Comparison of ENCODE assay signal across 17 cellular contexts in the genomic region with DNA sequence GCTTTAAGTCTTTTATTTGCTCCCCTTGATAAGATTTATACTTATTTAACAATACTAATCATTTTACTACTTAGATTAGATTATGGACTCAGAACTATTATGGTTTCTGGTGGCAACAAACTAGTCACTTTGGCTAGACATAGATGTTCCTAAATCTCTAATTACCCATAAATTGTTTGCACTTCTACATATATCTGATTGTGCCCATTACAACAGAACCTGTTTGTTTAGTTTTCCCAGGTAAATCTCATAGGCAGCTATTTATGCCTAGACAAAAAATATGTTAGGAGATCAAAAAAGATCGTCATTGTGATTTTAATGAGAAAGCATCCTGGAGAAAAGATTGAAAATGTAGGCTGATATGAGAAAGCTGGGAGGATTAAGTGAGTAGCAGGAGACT. TPM values are rescaled to one million over a fixed set of nuclear protein-coding genes. Genes with fewer than 3 reads are reported as not detected.
A peak's percentile ranks its signal among the peaks of the same experiment; 100 is the strongest.
DNase-seq lines count a peak whose midpoint lies in the region; ATAC-seq and TF ChIP-seq lines count a peak whose summit lies in the region.
"Had no signal": no experiment of that assay in that cellular context is flagged by ENCODE, and none has a peak within 500 bp of the region (broad histone marks: within the 10 kb centered on the region; RNA-seq: fewer than 3 reads in every experiment).

No MANE protein-coding gene starts in this region.

- no peaks in the 10 kb centered on the region for H3K9me2 ChIP-seq in PC-9 (ENCODE audit: insufficient read depth)

- intact Hi-C loops in mammary epithelial cell (cut with micrococcal nuclease): no loop called here
- intact Hi-C loops in PC-9 (cut with micrococcal nuclease; ENCODE audit: unreplicated experiment): no loop called here
- intact Hi-C loops in gastrocnemius medialis (cut with DNase I; ENCODE audit: low total_unique reads): loop anchor here (2.0 to 5.0 kb wide), 2 partner anchors 97 to 113 kb away; partner anchors contain the start of genes FMC1 and LUC7L2

- no peak overlapping the region for H2BK5ac ChIP-seq in neuronal stem cell (ENCODE audit: low read length)

- ATAC-seq in gastrocnemius medialis: no peak
- ATAC-seq: CD8-positive, alpha-beta T cell; GM23338; HCT116 had no signal

- H3K79me2 ChIP-seq in mammary epithelial cell (ENCODE audit: insufficient read depth, low read length) (no peaks in the 10 kb centered on the region), PC-9 (ENCODE audit: low read depth) (peaks cover 9% of the 10 kb centered on the region; the same call in 1 of the 2 replicates)

- no peak overlapping the region for H3K4me3 ChIP-seq in mammary epithelial cell (replicated peaks in 1 of 3; ENCODE audit: insufficient read depth in 1 of 3, low read depth in 2 of 3, low read length in 3 of 3)
- H3K4me3 ChIP-seq in PC-9: no peak overlapping the region
- no peak overlapping the region for H3K4me3 ChIP-seq in gastrocnemius medialis
- H3K4me3 ChIP-seq in neuronal stem cell (ENCODE audit: low read length in 2 of 2): no peak overlapping the region
- H3K4me3 ChIP-seq: GM23338 had no signal

- H3K4me1 ChIP-seq in mammary epithelial cell (ENCODE audit: insufficient read depth, low read length) (peaks cover 16% of the 10 kb centered on the region), PC-9 (replicated peaks; ENCODE audit: insufficient read depth) (peaks cover 39% of the 10 kb centered on the region), gastrocnemius medialis (peaks cover 37 to 41% of the 10 kb centered on the region in 2 donors), neuronal stem cell (ENCODE audit: control insufficient read depth in 2 of 2, insufficient read depth in 1 of 2, low read depth in 1 of 2, low read length in 2 of 2) (no peaks in the 10 kb centered on the region)

- H3K23ac ChIP-seq in neuronal stem cell (ENCODE audit: low read depth, low read length, poor library complexity): no peak overlapping the region

- H2AFZ ChIP-seq in mammary epithelial cell (ENCODE audit: low read depth, low read length) (no peak overlapping the region), PC-9 (no peak overlapping the region), neuronal stem cell (ENCODE audit: low read length) (no peak overlapping the region)
- H2AFZ ChIP-seq: GM23338 had no signal

- no peak overlapping the region for H3K18ac ChIP-seq in neuronal stem cell (ENCODE audit: low read length)

- no peaks in the 10 kb centered on the region for H4K20me1 ChIP-seq in mammary epithelial cell (ENCODE audit: insufficient read depth, low read length)
- H4K20me1 ChIP-seq in PC-9 (ENCODE audit: insufficient read depth): peaks cover 13% of the 10 kb centered on the region; the same call in 1 of the 2 replicates

- no peaks in the 10 kb centered on the region for H3K9me3 ChIP-seq in mammary epithelial cell (replicated peaks; ENCODE audit: insufficient read depth, low read length)
- H3K9me3 ChIP-seq in PC-9 (ENCODE audit: insufficient read depth, low read depth): no peaks in the 10 kb centered on the region
- H3K9me3 ChIP-seq in gastrocnemius medialis: no peaks in the 10 kb centered on the region
- H3K9me3 ChIP-seq in neuronal stem cell (replicated peaks in 1 of 2; ENCODE audit: control insufficient read depth in 2 of 2, insufficient read depth in 1 of 2, low read depth in 1 of 2, low read length in 2 of 2): no peaks in the 10 kb centered on the region

- peaks cover 21% of the 10 kb centered on the region for H3K36me3 Mint-ChIP-seq in HFFc6 (ENCODE audit: low read depth)

- 100% methylated on average over 1 of the region's 1 CpG for WGBS in mammary epithelial cell (ENCODE audit: low coverage, missing lambda C conversion rate)
- no CpG with 5 or more reads among the region's 1 CpG for WGBS in neuronal stem cell (ENCODE audit: extremely low coverage in 2 of 2, insufficient read length in 2 of 2, insufficient replicate concordance in 1 of 2), 2 donors

- no peak overlapping the region for H2BK12ac ChIP-seq in neuronal stem cell (ENCODE audit: low read length)

- H2BK120ac ChIP-seq in neuronal stem cell (ENCODE audit: low read depth, low read length): no peak overlapping the region

- H3K36me3 ChIP-seq in mammary epithelial cell (ENCODE audit: insufficient read depth, low read length) (peaks cover 1% of the 10 kb centered on the region), PC-9 (ENCODE audit: low read depth) (peaks cover 26% of the 10 kb centered on the region), gastrocnemius medialis (peaks cover 0 to 25% of the 10 kb centered on the region in 2 donors), neuronal stem cell (replicated peaks in 1 of 2; ENCODE audit: control insufficient read depth in 2 of 2, insufficient read depth in 2 of 2, low read length in 2 of 2) (peaks cover 14 to 95% of the 10 kb centered on the region in 2 donors)

- DNase-seq in T47D (ENCODE audit: low read depth in 1 of 2, low spot score in 1 of 2) (peak; percentile 18 to 45), mammary epithelial cell (no peak), HFFc6 (no peak), PC-9 (peak in 1 of 2 experiments; percentile 61), gastrocnemius medialis (no peak), NCI-H2196 treated with DMSO at 0.1 percent for 48 hours (lab: John Stamatoyannopoulos, UW; ENCODE audit: unreplicated experiment) (no peak), neuronal stem cell (ENCODE audit: low spot score) (no peak), cerebellum (ENCODE audit: low spot score) (no peak)
- DNase-seq: C1 segment of cervical spinal cord; CD4-positive, CD25-positive, alpha-beta regulatory T cell; CD8-positive, alpha-beta T cell; DMS 273 treated with DMSO at 0.1 percent for 48 hours; DMS79 treated with DMSO at 0.1 percent for 48 hours; GF-D8; H9 had no signal

- no peak overlapping the region for H3K4ac ChIP-seq in neuronal stem cell (ENCODE audit: low read length)

- no peaks in the 10 kb centered on the region for H3K79me1 ChIP-seq in neuronal stem cell (ENCODE audit: low read depth, low read length)

- peaks cover 24% of the 10 kb centered on the region for H3F3A ChIP-seq in PC-9 (ENCODE audit: insufficient read depth, low read depth)

- no peak overlapping the region for H3K27ac ChIP-seq in mammary epithelial cell (ENCODE audit: insufficient read depth, low read depth, low read length)
- H3K27ac ChIP-seq in PC-9: no peak overlapping the region
- peak overlapping the region; percentile 80 to 89 (median 83) for H3K27ac ChIP-seq in gastrocnemius medialis
- no peak overlapping the region for H3K27ac ChIP-seq in neuronal stem cell (replicated peaks; ENCODE audit: low read length)

- no peak overlapping the region for H2AK5ac ChIP-seq in neuronal stem cell (ENCODE audit: low read depth, low read length)

- H3K27me3 ChIP-seq in mammary epithelial cell (ENCODE audit: insufficient read depth, low read length): no peaks in the 10 kb centered on the region
- H3K27me3 ChIP-seq in PC-9 (ENCODE audit: insufficient read depth, low read depth): no peaks in the 10 kb centered on the region
- H3K27me3 ChIP-seq in gastrocnemius medialis: no peaks in the 10 kb centered on the region
- no peaks in the 10 kb centered on the region for H3K27me3 ChIP-seq in neuronal stem cell (ENCODE audit: control insufficient read depth in 3 of 3, insufficient read depth in 3 of 3, low read depth in 1 of 3, low read length in 3 of 3)

- TF ChIP-seq POLR2A in gastrocnemius medialis (IDR thresholded peaks at IDR 0.05): no peak

- dilution Hi-C loops in mammary epithelial cell (cut with HindIII; ENCODE audit: low sequenced_read_pairs): no loop called here

- no peak overlapping the region for H4K91ac ChIP-seq in neuronal stem cell (ENCODE audit: low read depth, low read length, poor library complexity)

- H3K14ac ChIP-seq in neuronal stem cell (ENCODE audit: low read length): no peak overlapping the region

- peaks cover 40% of the 10 kb centered on the region for H3K4me1 Mint-ChIP-seq in HFFc6 (ENCODE audit: low read depth)
- H3K4me1 Mint-ChIP-seq: GM23338, H9 had no signal

- no peak overlapping the region for H4K8ac ChIP-seq in neuronal stem cell (ENCODE audit: low read depth, low read length)

- POLR2A ChIA-PET in PC-9 (lab: Charles Lee; ENCODE audit: unreplicated experiment): no interaction called here

- in situ Hi-C loops in T47D (cut with HindIII; ENCODE audit: low pct_unique_long_range_greater_than_20kb, low sequenced_read_pairs) (no loop called here), mammary epithelial cell (cut with MboI; ENCODE audit: low sequenced_read_pairs in 2 of 2) (no loop called here), gastrocnemius medialis (cut with MboI; ENCODE audit: low sequenced_read_pairs in 4 of 4) (loop anchor here in 1 of 4 donors (25.0 kb wide), 1 partner anchor 492 kb away; no protein-coding TSS in a partner anchor)

- H3K9me3 Mint-ChIP-seq in HFFc6: no peaks in the 10 kb centered on the region
- H3K9me3 Mint-ChIP-seq: CD4-positive, CD25-positive, alpha-beta regulatory T cell; CD8-positive, alpha-beta T cell; GM23338; H9 had no signal

- H3K4me2 ChIP-seq in mammary epithelial cell (ENCODE audit: insufficient read depth, low read depth, low read length): no peak overlapping the region
- H3K4me2 ChIP-seq in PC-9: 0 out of 2 replicates have a peak overlapping the region, but pooled peaks have one; percentile 18
- H3K4me2 ChIP-seq in neuronal stem cell (ENCODE audit: insufficient read depth, low read length, poor library complexity, severe bottlenecking): no peak overlapping the region
- H3K4me2 ChIP-seq: GM23338 had no signal

- BruUV-seq in mammary epithelial cell (replicated peaks; lab: Mats Ljungman, UMichigan) (no TSS peak), PC-9 (replicated peaks; lab: Mats Ljungman, UMichigan) (no TSS peak)

- no peaks in the 10 kb centered on the region for H3K27me3 Mint-ChIP-seq in HFFc6 (ENCODE audit: insufficient read depth)
- H3K27me3 Mint-ChIP-seq: CD4-positive, CD25-positive, alpha-beta regulatory T cell had no signal

- H3K27ac Mint-ChIP-seq in HFFc6: peak overlapping the region; percentile 15; the same call in 1 of the 2 replicates
- H3K27ac Mint-ChIP-seq: CD4-positive, CD25-positive, alpha-beta regulatory T cell; CD8-positive, alpha-beta T cell; GM23338; H9 had no signal

- H3K9ac ChIP-seq in mammary epithelial cell (ENCODE audit: insufficient read depth, low read length) (no peak overlapping the region), neuronal stem cell (ENCODE audit: low read depth, low read length, poor library complexity) (no peak overlapping the region)

- no peak overlapping the region for H2BK15ac ChIP-seq in neuronal stem cell (ENCODE audit: low read length)

- TF ChIP-seq CTCF in mammary epithelial cell (conservative IDR thresholded peaks at IDR 0.05 in 1 of 2, IDR thresholded peaks at IDR 0.05 in 1 of 2; ENCODE audit: extremely low read depth in 1 of 2, insufficient read depth in 1 of 2, low read depth in 1 of 2, low read length in 2 of 2) (no peak), HFFc6 (IDR thresholded peaks at IDR 0.05) (no peak), PC-9 (conservative IDR thresholded peaks at IDR 0.05) (no peak), gastrocnemius medialis (IDR thresholded peaks at IDR 0.05 in 4 of 5, conservative IDR thresholded peaks at IDR 0.05 in 1 of 5) (no peak)

- CTCF ChIA-PET in mammary epithelial cell (lab: Charles Lee; ENCODE audit: low non-redundant PET): no interaction called here
- CTCF ChIA-PET in PC-9 (lab: Charles Lee): no interaction called here

- no peak overlapping the region for H3K4me3 Mint-ChIP-seq in HFFc6
- H3K4me3 Mint-ChIP-seq: CD4-positive, CD25-positive, alpha-beta regulatory T cell; CD8-positive, alpha-beta T cell; GM23338; H9 had no signal

RNA-seq across cellular contexts. Expression of gene UBN2, which starts 14.4 kb away (rescaled TPM):
- total RNA-seq in mammary epithelial cell (10 to 100 TPM in 1 of 2 donors, 1 to 10 TPM in 1; 7.3 to 11.9 TPM), PC-9 (2021) (20.3 and 34.1 TPM in 2 replicates), gastrocnemius medialis (10 to 100 TPM; 12.0 to 24.8 (median 17.2) TPM), cerebellum (31.9 TPM)
- polyA plus RNA-seq in mammary epithelial cell: 1.4 TPM
- polyA minus RNA-seq in mammary epithelial cell: 3.6 TPM
- total RNA-seq in HFFc6 (2021; fragmentation: NEBNext Ultra II Directional; extraction: Animal tissue kit (Norgen Biotek cat#: 25700)): 10 to 100 TPM in 1 of 6 experiments, 1 to 10 TPM in 5; 7.7 to 10.1 (median 9.3) TPM
- polyA plus RNA-seq in neuronal stem cell (2013, experiment 1 of 2): 7.2 TPM
- polyA plus RNA-seq in neuronal stem cell (2013, experiment 2 of 2): 9.2 TPM

Comparison
In these comparisons a context has a peak if more than half of its experiments do, and no peak if none do; other contexts are left out.
1. DNase-seq: peak in T47D (2 of 2); none in mammary epithelial cell (single experiment), HFFc6 (single experiment), gastrocnemius medialis (0 of 2), NCI-H2196 treated with DMSO at 0.1 percent for 48 hours (single experiment), neuronal stem cell (single experiment) and cerebellum (single experiment).
2. H3K27ac ChIP-seq: peak in gastrocnemius medialis (4 of 4); none in mammary epithelial cell (single experiment), PC-9 (single experiment) and neuronal stem cell (single experiment).